Comparison of ENCODE assay signal across 33 cellular contexts in the genomic region with DNA sequence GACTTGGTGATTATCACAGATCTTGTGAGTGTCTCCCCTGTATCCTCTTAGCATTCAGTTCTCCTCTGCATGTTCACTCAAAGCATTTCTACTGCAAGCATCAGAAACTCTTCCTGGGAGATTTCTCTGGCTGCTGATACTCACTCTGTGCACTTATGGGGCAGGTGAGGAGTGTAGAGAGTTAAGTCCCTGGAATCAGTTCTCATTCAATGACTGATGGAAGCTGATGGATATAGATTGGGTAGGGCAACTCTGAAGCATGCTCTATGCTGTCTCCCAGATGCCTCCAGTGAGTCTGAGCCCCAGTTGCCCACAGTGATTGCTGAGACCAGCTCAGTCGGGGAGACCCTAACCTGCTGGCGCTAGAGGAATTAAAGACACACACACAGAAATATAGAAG.
"Had no signal": no experiment of that assay in that cellular context is flagged by ENCODE, and none has a peak within 500 bp of the region (broad histone marks: within the 10 kb centered on the region; RNA-seq: fewer than 3 reads in every experiment).

No MANE protein-coding gene starts in this region.

- ATAC-seq: activated CD4-positive, CD25-positive, alpha-beta regulatory T cell treated with anti-CD3 and anti-CD28 coated beads, Interleukin-2, amount 50 U/mL, for 24 hours; activated CD8-positive, alpha-beta T cell treated with anti-CD3 and anti-CD28 coated beads for 36 hours; activated naive CD8-positive, alpha-beta T cell treated with anti-CD3 and anti-CD28 coated beads, Interleukin-2, amount 50 U/mL, for 24 hours; esophagus mucosa; T-helper 17 cell had no signal

- H3K4me3 ChIP-seq: adrenal gland, coronary artery, dorsolateral prefrontal cortex had no signal

- H3K36me3 Mint-ChIP-seq: activated naive CD4-positive, alpha-beta T cell treated with anti-CD3 and anti-CD28 coated beads, Interleukin-2, amount 50 U/mL, for 24 hours; activated naive CD8-positive, alpha-beta T cell treated with anti-CD3 and anti-CD28 coated beads for 36 hours had no signal

- H3K9me3 ChIP-seq: adrenal gland had no signal

- FAIRE-seq: astrocyte, bronchial epithelial cell, frontal cortex had no signal

- H3K4me3 Mint-ChIP-seq: activated B cell treated with CpG ODN at 0.5 μM for 24 hours; activated CD8-positive, alpha-beta T cell treated with anti-CD3 and anti-CD28 coated beads for 36 hours; activated naive CD4-positive, alpha-beta T cell treated with anti-CD3 and anti-CD28 coated beads for 36 hours; activated naive CD4-positive, alpha-beta T cell treated with anti-CD3 and anti-CD28 coated beads, Interleukin-2, amount 50 U/mL, for 24 hours; activated naive CD8-positive, alpha-beta T cell treated with anti-CD3 and anti-CD28 coated beads for 36 hours; activated naive CD8-positive, alpha-beta T cell treated with anti-CD3 and anti-CD28 coated beads, Interleukin-2, amount 50 U/mL, for 24 hours; activated T-helper 1 cell treated with anti-CD3 and anti-CD28 coated beads, Interleukin-12 subunit alpha, Interleukin-12 subunit beta, Interleukin-2, Interleukin-4 antibody, amounts not matched to agents 30 ng/mL and 10 ng/mL and 1 ng/mL, durations not matched to agents 14 hours and 24 hours and 36 hours; central memory CD8-positive, alpha-beta T cell; dendritic cell treated with granulocyte-macrophage colony-stimulating factor and Interleukin-4, amounts not matched to agents 40 ng/mL and 50 ng/mL, for 4 days; endodermal cell; T-helper 17 cell; T-helper 2 cell treated with Interferon-gamma antibody and Interleukin-4, amounts not matched to agents 5 μg/mL and 100 μg/mL, for 36 hours had no signal

- H3K4me1 Mint-ChIP-seq: activated B cell treated with CpG ODN at 0.5 μM for 24 hours; activated naive CD8-positive, alpha-beta T cell treated with anti-CD3 and anti-CD28 coated beads for 36 hours; endodermal cell had no signal

- H3K9me3 Mint-ChIP-seq: activated B cell treated with CpG ODN at 0.5 μM for 24 hours; activated naive CD4-positive, alpha-beta T cell treated with anti-CD3 and anti-CD28 coated beads for 36 hours; activated naive CD4-positive, alpha-beta T cell treated with anti-CD3 and anti-CD28 coated beads, Interleukin-2, amount 50 U/mL, for 24 hours; activated naive CD8-positive, alpha-beta T cell treated with anti-CD3 and anti-CD28 coated beads, Interleukin-2, amount 50 U/mL, for 24 hours; activated T-helper 1 cell treated with anti-CD3 and anti-CD28 coated beads, Interleukin-12 subunit alpha, Interleukin-12 subunit beta, Interleukin-2, Interleukin-4 antibody, amounts not matched to agents 30 ng/mL and 10 ng/mL and 1 ng/mL, durations not matched to agents 14 hours and 24 hours and 36 hours; activated T-helper 2 cell treated with anti-CD3 and anti-CD28 coated beads, Interferon-gamma antibody, Interleukin-2, Interleukin-4, amounts not matched to agents 10 μg/mL and 5 μg/mL and 100 μg/mL, durations not matched to agents 14 hours and 24 hours and 36 hours; central memory CD8-positive, alpha-beta T cell; dendritic cell treated with granulocyte-macrophage colony-stimulating factor and Interleukin-4, amounts not matched to agents 40 ng/mL and 50 ng/mL, for 4 days; T-helper 2 cell treated with Interferon-gamma antibody and Interleukin-4, amounts not matched to agents 5 μg/mL and 100 μg/mL, for 36 hours had no signal

- H3K27me3 ChIP-seq: adrenal gland, dorsolateral prefrontal cortex had no signal

- H3K27ac ChIP-seq: adrenal gland, brain microvascular endothelial cell, coronary artery, dorsolateral prefrontal cortex, WERI-Rb-1 had no signal

- H3K36me3 ChIP-seq: adrenal gland, brain microvascular endothelial cell, WERI-Rb-1 had no signal

- H3K4me1 ChIP-seq: adrenal gland had no signal

- H3K27ac Mint-ChIP-seq: activated B cell treated with CpG ODN at 0.5 μM for 24 hours; activated CD8-positive, alpha-beta T cell treated with anti-CD3 and anti-CD28 coated beads for 36 hours; activated naive CD4-positive, alpha-beta T cell treated with anti-CD3 and anti-CD28 coated beads for 36 hours; activated naive CD4-positive, alpha-beta T cell treated with anti-CD3 and anti-CD28 coated beads, Interleukin-2, amount 50 U/mL, for 24 hours; activated naive CD8-positive, alpha-beta T cell treated with anti-CD3 and anti-CD28 coated beads for 36 hours; activated naive CD8-positive, alpha-beta T cell treated with anti-CD3 and anti-CD28 coated beads, Interleukin-2, amount 50 U/mL, for 24 hours; activated T-helper 1 cell treated with anti-CD3 and anti-CD28 coated beads, Interleukin-12 subunit alpha, Interleukin-12 subunit beta, Interleukin-2, Interleukin-4 antibody, amounts not matched to agents 30 ng/mL and 10 ng/mL and 1 ng/mL, durations not matched to agents 14 hours and 24 hours and 36 hours; activated T-helper 2 cell treated with anti-CD3 and anti-CD28 coated beads, Interferon-gamma antibody, Interleukin-2, Interleukin-4, amounts not matched to agents 10 μg/mL and 5 μg/mL and 100 μg/mL, durations not matched to agents 14 hours and 24 hours and 36 hours; dendritic cell treated with granulocyte-macrophage colony-stimulating factor and Interleukin-4, amounts not matched to agents 40 ng/mL and 50 ng/mL, for 4 days; endodermal cell; T-helper 17 cell; T-helper 2 cell treated with Interferon-gamma antibody and Interleukin-4, amounts not matched to agents 5 μg/mL and 100 μg/mL, for 36 hours had no signal

- DNase-seq: activated B cell treated with CpG ODN at 0.5 μM for 24 hours; activated CD4-positive, alpha-beta T cell treated with anti-CD3 and anti-CD28 coated beads for 48 hours; activated CD4-positive, alpha-beta T cell treated with anti-CD3 and anti-CD28 coated beads, Interleukin-2, amount 50 U/mL, for 1 hour; activated CD4-positive, alpha-beta T cell treated with anti-CD3 and anti-CD28 coated beads, Interleukin-2, amount 50 U/mL, for 48 hours; activated CD8-positive, alpha-beta memory T cell treated with anti-CD3 and anti-CD28 coated beads for 24 hours; activated CD8-positive, alpha-beta T cell treated with anti-CD3 and anti-CD28 coated beads for 36 hours; activated effector memory CD4-positive, alpha-beta T cell treated with anti-CD3 and anti-CD28 coated beads, Interleukin-2, amount 50 U/mL, for 16 hours; activated naive CD4-positive, alpha-beta T cell treated with anti-CD3 and anti-CD28 coated beads for 36 hours; activated naive CD8-positive, alpha-beta T cell treated with anti-CD3 and anti-CD28 coated beads for 36 hours; activated naive CD8-positive, alpha-beta T cell treated with anti-CD3 and anti-CD28 coated beads, Interleukin-2, amount 50 U/mL, for 24 hours; activated T-cell treated with anti-CD3 and anti-CD28 coated beads, Interleukin-2, amount 50 U/mL, for 48 hours; adrenal gland; brain microvascular endothelial cell; dorsolateral prefrontal cortex; effector memory CD4-positive, alpha-beta T cell; endodermal cell; foreskin fibroblast; head of caudate nucleus; T-helper 17 cell; T1000; WERI-Rb-1 had no signal
